In genomic region chr17:31487648-31488263, GRCh38 we compare ENCODE assay signal across 1 cellular context.
TF ChIP-seq lines count a peak whose summit lies in the region.

No MANE protein-coding gene starts in this region.

TF ChIP-seq in K562, 482 proteins besides CTCF, POLR2A, EP300 and RAD21 (continued from another document):
- no peak for TF ChIP-seq ZNF318 (IDR thresholded peaks at IDR 0.05; ENCODE audit: borderline replicate concordance in 1 of 2, low read depth in 1 of 2)
- no peak for TF ChIP-seq KLF13 (tag; IDR thresholded peaks at IDR 0.05; ENCODE audit: borderline replicate concordance, low read depth)
- TF ChIP-seq NCOA2 (IDR thresholded peaks at IDR 0.05; ENCODE audit: partially characterized antibody in 2 of 2): no peak
- no peak for TF ChIP-seq MLLT1 (IDR thresholded peaks at IDR 0.05)
- no peak for TF ChIP-seq ZC3H4 (CRISPR knock-in tag; IDR thresholded peaks at IDR 0.05; ENCODE audit: borderline replicate concordance)
- TF ChIP-seq ZC3H11A (IDR thresholded peaks at IDR 0.05; ENCODE audit: low read depth, low read length): no peak
- TF ChIP-seq E2F6 (IDR thresholded peaks at IDR 0.05; ENCODE audit: borderline replicate concordance in 1 of 2, extremely low read depth in 1 of 2, insufficient read depth in 1 of 2, insufficient read length in 1 of 2, low read depth in 1 of 2, low read length in 1 of 2, poor library complexity in 1 of 2, severe bottlenecking in 1 of 2): peak in 1 of 2 experiments; percentile 26
- no peak for TF ChIP-seq ELK3 (CRISPR knock-in tag; IDR thresholded peaks at IDR 0.05)
- no peak for TF ChIP-seq FIP1L1 (IDR thresholded peaks at IDR 0.05; ENCODE audit: low read depth, low read length, poor library complexity, severe bottlenecking)
- TF ChIP-seq NFYB (IDR thresholded peaks at IDR 0.05; ENCODE audit: extremely low read depth, insufficient read length): peak; percentile 28
- no peak for TF ChIP-seq FOXO4 (CRISPR knock-in tag; IDR thresholded peaks at IDR 0.05)
- no peak for TF ChIP-seq THRAP3 (IDR thresholded peaks at IDR 0.05; ENCODE audit: borderline replicate concordance)
- TF ChIP-seq PTRF (tag; IDR thresholded peaks at IDR 0.05): no peak
- TF ChIP-seq HCFC1 (IDR thresholded peaks at IDR 0.05; ENCODE audit: low read depth, low read length): no peak
- no peak for TF ChIP-seq ETV6 (IDR thresholded peaks at IDR 0.05; ENCODE audit: borderline replicate concordance in 1 of 2, low read depth in 2 of 2, low read length in 1 of 2)
- no peak for TF ChIP-seq ETV6 (CRISPR knock-in tag; IDR thresholded peaks at IDR 0.05; ENCODE audit: borderline replicate concordance)
- TF ChIP-seq RFX5 (IDR thresholded peaks at IDR 0.05; ENCODE audit: low read depth, low read length): no peak
- no peak for TF ChIP-seq POLR2AphosphoS2 (IDR thresholded peaks at IDR 0.05; ENCODE audit: low read length)
- 0 out of 2 replicates have a peak, but pooled peaks have one; percentile 42 for TF ChIP-seq HBP1 (CRISPR knock-in tag; IDR thresholded peaks at IDR 0.05)
- TF ChIP-seq HDAC6 (IDR thresholded peaks at IDR 0.05; ENCODE audit: low read depth, low read length): no peak
- peak; percentile 32 for TF ChIP-seq HNRNPLL (IDR thresholded peaks at IDR 0.05; ENCODE audit: low read depth, low read length, poor library complexity, severe bottlenecking)
- TF ChIP-seq MBD1 (CRISPR knock-in tag; IDR thresholded peaks at IDR 0.05): no peak
- TF ChIP-seq BRD9 (IDR thresholded peaks at IDR 0.05; ENCODE audit: low read depth, partially characterized antibody): no peak
- no peak for TF ChIP-seq EHMT2 (IDR thresholded peaks at IDR 0.05)
- TF ChIP-seq NR4A1 (CRISPR knock-in tag; IDR thresholded peaks at IDR 0.05): no peak
- no peak for TF ChIP-seq NR4A1 (tag; IDR thresholded peaks at IDR 0.05)
- TF ChIP-seq POLR2G (IDR thresholded peaks at IDR 0.05; ENCODE audit: low read depth, low read length): peak; percentile 87
- peak; percentile 59; the same call in 1 of the 2 replicates for TF ChIP-seq HNRNPL (IDR thresholded peaks at IDR 0.05; ENCODE audit: low read depth, low read length)
- 0 out of 2 replicates have a peak, but pooled peaks have one; percentile 23 for TF ChIP-seq SIN3B (IDR thresholded peaks at IDR 0.05; ENCODE audit: low read depth)
- TF ChIP-seq ADNP (tag; IDR thresholded peaks at IDR 0.05): no peak
- no peak for TF ChIP-seq ZNF239 (CRISPR knock-in tag; IDR thresholded peaks at IDR 0.05)
- TF ChIP-seq SIN3A (IDR thresholded peaks at IDR 0.05; ENCODE audit: borderline replicate concordance in 2 of 2, control insufficient read depth in 1 of 2, low read depth in 2 of 2, low read length in 2 of 2): peak in 1 of 2 experiments; percentile 64; a peak in 1 of 4 replicates
- TF ChIP-seq MAZ (CRISPR knock-in tag; conservative IDR thresholded peaks at IDR 0.05 in 1 of 2, IDR thresholded peaks at IDR 0.05 in 1 of 2): peak; percentile 31 to 36; a peak in 3 of 4 replicates
- peak; percentile 47 for TF ChIP-seq TAF1 (IDR thresholded peaks at IDR 0.05; ENCODE audit: control insufficient read depth, extremely low read depth, insufficient read depth, low read length, severe bottlenecking)
- 0 out of 2 replicates have a peak, but pooled peaks have one; percentile 23 for TF ChIP-seq HSF4 (CRISPR knock-in tag; IDR thresholded peaks at IDR 0.05; ENCODE audit: borderline replicate concordance)
- peak; percentile 47 for TF ChIP-seq RBM25 (IDR thresholded peaks at IDR 0.05; ENCODE audit: low read depth, low read length, severe bottlenecking)
- no peak for TF ChIP-seq HIVEP1 (CRISPR knock-in tag; IDR thresholded peaks at IDR 0.05)
- no peak for TF ChIP-seq E2F3 (CRISPR knock-in tag; IDR thresholded peaks at IDR 0.05)
- TF ChIP-seq ZNF174 (CRISPR knock-in tag; IDR thresholded peaks at IDR 0.05): no peak
- no peak for TF ChIP-seq ZFP1 (CRISPR knock-in tag; IDR thresholded peaks at IDR 0.05)
- TF ChIP-seq YY1 (IDR thresholded peaks at IDR 0.05; ENCODE audit: borderline replicate concordance in 1 of 3, control insufficient read depth in 1 of 3, extremely low read depth in 1 of 3, insufficient read depth in 3 of 3, insufficient read length in 1 of 3, insufficient replicate concordance in 2 of 3, low read depth in 1 of 3, low read length in 2 of 3): peak in 2 of 3 experiments; percentile 53 to 63
